Comparison of ENCODE assay signal across 8 cellular contexts in genomic region chr15:50354838-50355611, GRCh38. TPM values are rescaled to one million over a fixed set of nuclear protein-coding genes. Genes with fewer than 3 reads are reported as not detected.
DNase-seq lines count a peak whose midpoint lies in the region; ATAC-seq and TF ChIP-seq lines count a peak whose summit lies in the region.

TSS of gene GABPB1 (minus strand) at chr15:50355198. CDS start at chr15:50309798, 45,400 bp downstream.

- POLR2A ChIA-PET in Panc1 (lab: Charles Lee): interaction anchor here (0.6 kb wide), 1 partner anchor 963 kb away, joined by 3 read pairs; no protein-coding TSS in a partner anchor

- H3K4me3 Mint-ChIP-seq in Calu3 (ENCODE audit: low read depth, unreplicated experiment): peak within 1 kb of the TSS; percentile 71
- peak within 1 kb of the TSS; percentile 89 for H3K4me3 Mint-ChIP-seq in activated T-cell treated with anti-CD3 and anti-CD28 coated beads, Interleukin-2, amount 50 U/mL, for 4 hours

- intact Hi-C loops in Calu3 (cut with micrococcal nuclease; ENCODE audit: unreplicated experiment) (loop anchor here (1.0 to 10.0 kb wide), 2 partner anchors 69 to 550 kb away; partner anchors contain the start of genes AP4E1 and USP8), Panc1 (cut with micrococcal nuclease; ENCODE audit: unreplicated experiment) (no loop called here)

- peaks cover 56% of the 10 kb centered on the region for H3K36me3 Mint-ChIP-seq in Calu3 (ENCODE audit: insufficient read depth, unreplicated experiment)
- H3K36me3 Mint-ChIP-seq in activated T-cell treated with anti-CD3 and anti-CD28 coated beads, Interleukin-2, amount 50 U/mL, for 4 hours (ENCODE audit: insufficient read depth): peaks cover 41% of the 10 kb centered on the region

- peaks cover 41% of the 10 kb centered on the region for H3K4me1 Mint-ChIP-seq in Calu3 (ENCODE audit: low read depth, unreplicated experiment)
- H3K4me1 Mint-ChIP-seq in activated T-cell treated with anti-CD3 and anti-CD28 coated beads, Interleukin-2, amount 50 U/mL, for 4 hours (ENCODE audit: low read depth): peaks cover 52% of the 10 kb centered on the region

- WGBS in esophagus, 2 donors: 0 to 1% methylated on average over 69 of the region's 69 CpGs

- ATAC-seq in GM21528 (IDR thresholded peaks at IDR 0.05; ENCODE audit: low FRiP score, unreplicated experiment) (peak; percentile 51), Panc1 (peak; percentile 91)
- ATAC-seq in activated T-cell treated with anti-CD3 and anti-CD28 coated beads, Interleukin-2, amount 50 U/mL, for 4 hours: peak; percentile 61 to 62

- no peaks in the 10 kb centered on the region for H3K27me3 ChIP-seq in Panc1 (ENCODE audit: control insufficient read depth, insufficient read depth, low read length)
- no peaks in the 10 kb centered on the region for H3K27me3 ChIP-seq in esophagus (ENCODE audit: control insufficient read depth in 1 of 2, insufficient read depth in 2 of 2, low read length in 2 of 2)
- H3K27me3 ChIP-seq in muscle layer of colon (ENCODE audit: control insufficient read depth in 1 of 2, insufficient read depth in 2 of 2, low read length in 2 of 2): no peaks in the 10 kb centered on the region

- H3K4me1 ChIP-seq in Panc1 (ENCODE audit: control insufficient read depth, insufficient read depth, low read length) (peaks cover 17% of the 10 kb centered on the region), esophagus (ENCODE audit: control insufficient read depth in 2 of 2, insufficient read depth in 2 of 2, low read length in 1 of 2) (peaks cover 0 to 3% of the 10 kb centered on the region in 2 donors), muscle layer of colon (ENCODE audit: insufficient read depth, low read length) (peaks cover 43% of the 10 kb centered on the region)

- peak within 1 kb of the TSS; percentile 100 for H3K27ac ChIP-seq in Panc1 (ENCODE audit: low read length)
- peak within 1 kb of the TSS; percentile 96 to 97 for H3K27ac ChIP-seq in esophagus (ENCODE audit: low read depth in 2 of 2, low read length in 1 of 2)
- peak within 1 kb of the TSS; percentile 99 for H3K27ac ChIP-seq in muscle layer of colon (ENCODE audit: low read depth, low read length)

- peak within 1 kb of the TSS; percentile 64 for H3K27ac Mint-ChIP-seq in Calu3 (ENCODE audit: unreplicated experiment)

- peak within 1 kb of the TSS; percentile 92 for H3K9ac ChIP-seq in muscle layer of colon (ENCODE audit: low read length)

- TF ChIP-seq CTCF in Calu3 (IDR thresholded peaks at IDR 0.05; ENCODE audit: unreplicated experiment) (no peak), Panc1 (IDR thresholded peaks at IDR 0.05) (no peak)

- H3K36me3 ChIP-seq in Panc1 (ENCODE audit: control insufficient read depth, insufficient read depth, low read length) (peaks cover 12% of the 10 kb centered on the region; the same call in 1 of the 2 replicates), esophagus (ENCODE audit: control insufficient read depth in 2 of 2, insufficient read depth in 2 of 2, low read length in 1 of 2) (no peaks in the 10 kb centered on the region), muscle layer of colon (ENCODE audit: insufficient read depth, low read length) (no peaks in the 10 kb centered on the region)

- peak; percentile 93 for DNase-seq in Calu3
- peak; percentile 93 for DNase-seq in Jurkat, Clone E6-1 (ENCODE audit: low read depth, low spot score)
- DNase-seq in Panc1 (ENCODE audit: low read depth, low spot score): peak; percentile 82
- peak; percentile 84 for DNase-seq in activated T-cell treated with anti-CD3 and anti-CD28 coated beads, Interleukin-2, amount 50 U/mL, for 4 hours
- DNase-seq in stimulated activated CD8-positive, alpha-beta memory T cell treated with anti-CD3 and anti-CD28 coated beads, Interleukin-7, amount 100 ng/mL, for 1 hour (ENCODE audit: low read depth in 2 of 2): peak; percentile 72 to 74

- H3K4me3 ChIP-seq in Jurkat, Clone E6-1 (ENCODE audit: low read length): peak within 1 kb of the TSS; percentile 70
- peak within 1 kb of the TSS; percentile 91 to 93 for H3K4me3 ChIP-seq in Panc1 (ENCODE audit: low read depth in 2 of 2, low read length in 2 of 2)
- peak within 1 kb of the TSS; percentile 78 to 97 for H3K4me3 ChIP-seq in esophagus (ENCODE audit: low read depth in 1 of 2, low read length in 2 of 2)
- H3K4me3 ChIP-seq in muscle layer of colon (ENCODE audit: low read depth in 1 of 2, low read length in 2 of 2): peak within 1 kb of the TSS; percentile 53 to 96

- BruUV-seq in Calu3 (replicated peaks; lab: Mats Ljungman, UMichigan) (no TSS peak), Panc1 (replicated peaks; lab: Mats Ljungman, UMichigan) (no TSS peak)

- in situ Hi-C loops in Panc1 (cut with HindIII; ENCODE audit: low pct_unique_long_range_greater_than_20kb, low sequenced_read_pairs): no loop called here

- H3K27me3 Mint-ChIP-seq in Calu3 (ENCODE audit: unreplicated experiment): no peaks in the 10 kb centered on the region
- no peaks in the 10 kb centered on the region for H3K27me3 Mint-ChIP-seq in activated T-cell treated with anti-CD3 and anti-CD28 coated beads, Interleukin-2, amount 50 U/mL, for 4 hours (ENCODE audit: low read depth)

- H3K9me3 ChIP-seq in Panc1 (ENCODE audit: control insufficient read depth, insufficient read depth, low read depth, low read length) (no peaks in the 10 kb centered on the region), esophagus (ENCODE audit: control insufficient read depth in 2 of 2, insufficient read depth in 1 of 2, low read depth in 1 of 2, low read length in 1 of 2) (no peaks in the 10 kb centered on the region), muscle layer of colon (ENCODE audit: low read length) (no peaks in the 10 kb centered on the region)

- H3K9me3 Mint-ChIP-seq in Calu3 (ENCODE audit: low read depth, unreplicated experiment): no peaks in the 10 kb centered on the region
- H3K9me3 Mint-ChIP-seq in activated T-cell treated with anti-CD3 and anti-CD28 coated beads, Interleukin-2, amount 50 U/mL, for 4 hours: no peaks in the 10 kb centered on the region

- CTCF ChIA-PET in Calu3 (lab: Charles Lee): interaction anchor here (0.5 to 1.6 kb wide), 2 partner anchors 41 to 173 kb away, joined by 3 to 4 read pairs; partner anchors contain the start of gene SLC27A2
- CTCF ChIA-PET in Panc1 (lab: Charles Lee): no interaction called here

RNA-seq across cellular contexts. Expression of gene GABPB1, which starts in this region (rescaled TPM):
- total RNA-seq in Calu3 (2022) (25.6 and 33.0 TPM in 2 replicates), Panc1 (2021; ENCODE audit: unreplicated experiment) (20.0 TPM)
- 38.1 TPM for polyA plus RNA-seq in Jurkat, Clone E6-1 (2012; ENCODE audit: insufficient read depth, insufficient read length)
- 11.7 TPM for polyA plus RNA-seq in Panc1 (2012; ENCODE audit: insufficient read length)
- total RNA-seq in activated T-cell treated with anti-CD3 and anti-CD28 coated beads, Interleukin-2, amount 50 U/mL, for 4 hours: 10 to 100 TPM; 54.6 to 65.8 (median 58.9) TPM
- polyA plus RNA-seq in esophagus: 1 to 10 TPM; 5.1 to 7.3 TPM

Comparison
In these comparisons a context has a peak if more than half of its experiments do, and no peak if none do; other contexts are left out.
1. Peak in every context shown above with its lines: DNase-seq, ATAC-seq, H3K4me3 ChIP-seq and H3K27ac ChIP-seq.